Comparison of ENCODE assay signal across 1 cellular context in the genomic region with DNA sequence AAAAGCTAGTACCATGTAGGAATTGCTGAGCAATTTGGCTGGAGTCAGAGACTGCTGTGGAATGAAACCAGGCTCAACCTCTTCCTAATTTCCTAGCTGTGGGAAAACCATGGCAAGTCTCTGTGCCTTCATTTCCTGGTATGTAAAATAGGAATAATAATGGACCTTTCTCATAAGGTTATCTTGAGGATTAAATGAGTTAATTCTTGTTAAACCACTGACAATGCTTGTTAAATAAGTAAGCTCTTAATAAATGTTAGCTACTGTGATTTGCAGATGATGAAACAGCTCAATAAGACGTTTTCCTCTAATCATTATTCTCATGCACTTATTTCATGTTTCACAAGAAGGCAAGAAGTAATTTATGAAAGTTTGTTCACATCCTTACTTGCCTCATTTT.
TF ChIP-seq lines count a peak whose summit lies in the region.

No MANE protein-coding gene starts in this region.

TF ChIP-seq in endothelial cell of umbilical vein, 7 proteins besides CTCF, POLR2A, EP300 and RAD21 (continued from another document):
- no peak for TF ChIP-seq MYC (IDR thresholded peaks at IDR 0.05; ENCODE audit: low read depth, low read length)
- TF ChIP-seq POLR2AphosphoS5 (IDR thresholded peaks at IDR 0.05; ENCODE audit: insufficient read depth, low read depth, low read length) = no peak
- no peak for TF ChIP-seq FOS (IDR thresholded peaks at IDR 0.05; ENCODE audit: borderline replicate concordance, insufficient read depth, low read length)
